ENCODE assay signal across 8 cellular contexts in genomic region chrX:21932277-21932996, GRCh38. TPM values are rescaled to one million over a fixed set of nuclear protein-coding genes. Genes with fewer than 3 reads are reported as not detected.
DNase-seq lines count a peak whose midpoint lies in the region; ATAC-seq and TF ChIP-seq lines count a peak whose summit lies in the region.

No MANE protein-coding gene starts in this region.

- no peaks in the 10 kb centered on the region for H4K20me1 ChIP-seq in smooth muscle cell (ENCODE audit: low read depth)

- ATAC-seq in GM18505 (IDR thresholded peaks at IDR 0.05; ENCODE audit: unreplicated experiment), result no peak

- DNase-seq in NOMO-1 (lab: John Stamatoyannopoulos, UW; ENCODE audit: unreplicated experiment in 2 of 2), result peak; percentile 1 to 10
- no peak for DNase-seq in NOMO-1 treated with dmso at 0.1 percent for 144 hours (lab: John Stamatoyannopoulos, UW; ENCODE audit: unreplicated experiment)
- peak; percentile 85 for DNase-seq in SK-MEL-5 (ENCODE audit: low read depth, low spot score)
- DNase-seq in fibroblast of the aortic adventitia (ENCODE audit: low read depth), result peak; percentile 94
- no peak for DNase-seq in smooth muscle cell (lab: John Stamatoyannopoulos, UW; ENCODE audit: unreplicated experiment)
- no peak for DNase-seq in prostate gland (ENCODE audit: low spot score)
- DNase-seq in thyroid gland, result no peak

- no peaks in the 10 kb centered on the region for H3K79me2 ChIP-seq in smooth muscle cell (ENCODE audit: low read depth)

- intact Hi-C loops in prostate gland (cut with DNase I) (no loop called here), thyroid gland (cut with DNase I) (no loop called here)

- in situ Hi-C loops in SK-MEL-5 (cut with HindIII; ENCODE audit: low pct_unique_long_range_greater_than_20kb, low sequenced_read_pairs), result no loop called here

- no peaks in the 10 kb centered on the region for H3K9me3 ChIP-seq in smooth muscle cell (replicated peaks; ENCODE audit: low read depth)
- no peaks in the 10 kb centered on the region for H3K9me3 ChIP-seq in prostate gland
- H3K9me3 ChIP-seq in thyroid gland, result no peaks in the 10 kb centered on the region

- H3K4me3 ChIP-seq in fibroblast of the aortic adventitia (ENCODE audit: low read depth, low read length) (no peak overlapping the region), smooth muscle cell (no peak overlapping the region), prostate gland (no peak overlapping the region), thyroid gland (replicated peaks in 1 of 3) (no peak overlapping the region)

- TF ChIP-seq POLR2A in prostate gland (IDR thresholded peaks at IDR 0.05) (no peak), GM18505 (IDR thresholded peaks at IDR 0.05; ENCODE audit: borderline replicate concordance, extremely low read depth, insufficient read depth, insufficient read length) (no peak), thyroid gland (IDR thresholded peaks at IDR 0.05) (no peak)

- peak overlapping the region; percentile 22 for H3K4me2 ChIP-seq in smooth muscle cell

- peak overlapping the region; percentile 91 for H3K27ac ChIP-seq in smooth muscle cell (ENCODE audit: low read depth)
- no peak overlapping the region for H3K27ac ChIP-seq in prostate gland
- H3K27ac ChIP-seq in thyroid gland, result no peak overlapping the region

- H2AFZ ChIP-seq in smooth muscle cell (ENCODE audit: low read depth), result no peak overlapping the region

- H3K4me1 ChIP-seq in smooth muscle cell (ENCODE audit: low read depth) (no peaks in the 10 kb centered on the region), prostate gland (replicated peaks) (no peaks in the 10 kb centered on the region), thyroid gland (no peaks in the 10 kb centered on the region)

- no peaks in the 10 kb centered on the region for H3F3A ChIP-seq in smooth muscle cell (ENCODE audit: low read depth)

- TF ChIP-seq CTCF in fibroblast of the aortic adventitia (IDR thresholded peaks at IDR 0.05; ENCODE audit: insufficient read depth, low read length), result no peak
- no peak for TF ChIP-seq CTCF in smooth muscle cell (IDR thresholded peaks at IDR 0.05; ENCODE audit: borderline replicate concordance, insufficient read depth, poor library complexity, severe bottlenecking)
- TF ChIP-seq CTCF in prostate gland (IDR thresholded peaks at IDR 0.05), result no peak
- no peak for TF ChIP-seq CTCF in thyroid gland (IDR thresholded peaks at IDR 0.05)

- peak overlapping the region; percentile 15 for H3K9ac ChIP-seq in smooth muscle cell (ENCODE audit: low read depth)

- H3K36me3 ChIP-seq in smooth muscle cell (ENCODE audit: low read depth), result no peaks in the 10 kb centered on the region
- no peaks in the 10 kb centered on the region for H3K36me3 ChIP-seq in prostate gland
- no peaks in the 10 kb centered on the region for H3K36me3 ChIP-seq in thyroid gland

- H3K27me3 ChIP-seq in smooth muscle cell (ENCODE audit: low read depth), result no peaks in the 10 kb centered on the region
- no peaks in the 10 kb centered on the region for H3K27me3 ChIP-seq in prostate gland (replicated peaks; ENCODE audit: insufficient read depth)
- H3K27me3 ChIP-seq in thyroid gland, result no peaks in the 10 kb centered on the region

- 66% methylated on average over 10 of the region's 10 CpGs for WGBS in smooth muscle cell (ENCODE audit: low lambda C conversion rate)
- WGBS in prostate gland, result 61% methylated on average over 10 of the region's 10 CpGs
- 68 to 80% methylated on average over 10 of the region's 10 CpGs for WGBS in thyroid gland, 2 donors

RNA-seq across cellular contexts. Expression of gene SMS, which starts 8.1 kb away (rescaled TPM):
- 792 and 838 TPM in 2 replicates for total RNA-seq in SK-MEL-5 (2014; rRNA removed; shearing (Covaris generic))
- 473 and 539 TPM in 2 replicates for polyA plus RNA-seq in SK-MEL-5 (2015; cell fraction: cytosol; rRNA removed)
- 106 and 133 TPM in 2 replicates for polyA plus RNA-seq in SK-MEL-5 (2015; cell fraction: nucleus; rRNA removed)
- total RNA-seq in fibroblast of the aortic adventitia (ENCODE audit: low replicate concordance) (46.3 and 214 TPM in 2 replicates), smooth muscle cell (43.8 and 46.7 TPM in 2 replicates), prostate gland (100 to 1,000 TPM in 1 of 2 donors, 10 to 100 TPM in 1; 57.0 to 116 TPM), thyroid gland (100 to 1,000 TPM in 1 of 4 donors, 10 to 100 TPM in 3; 89.6 to 128 (median 91.4) TPM)
- polyA plus RNA-seq in smooth muscle cell, result 37.2 and 54.7 TPM in 2 replicates

Comparison
In these comparisons a context has a peak if more than half of its experiments do, and no peak if none do; other contexts are left out.
1. DNase-seq: peak in NOMO-1 (2 of 2), SK-MEL-5 (single experiment) and fibroblast of the aortic adventitia (single experiment); none in NOMO-1 treated with dmso at 0.1 percent for 144 hours (single experiment), smooth muscle cell (single experiment), prostate gland (single experiment) and thyroid gland (0 of 2).